ENCODE assay signal across 17 cellular contexts in genomic region chr7:26655761-26656160, GRCh38.
DNase-seq lines count a peak whose midpoint lies in the region; ATAC-seq and TF ChIP-seq lines count a peak whose summit lies in the region.
"Had no signal": no experiment of that assay in that cellular context is flagged by ENCODE, and none has a peak within 500 bp of the region (broad histone marks: within the 10 kb centered on the region; RNA-seq: fewer than 3 reads in every experiment).

No MANE protein-coding gene starts in this region.

- H3K27me3 Mint-ChIP-seq in mesothelial cell of epicardium (ENCODE audit: low read depth) = no peaks in the 10 kb centered on the region
- H3K27me3 Mint-ChIP-seq: B cell had no signal

- intact Hi-C loops in Right ventricle myocardium inferior (cut with DNase I) = no loop called here

- no peaks in the 10 kb centered on the region for H3K9me3 Mint-ChIP-seq in mesothelial cell of epicardium

- DNase-seq in NCI-H1417 (lab: John Stamatoyannopoulos, UW) (peak; percentile 26 to 67 (median 44)), NCI-H1417 treated with DMSO at 0.1 percent for 48 hours (lab: John Stamatoyannopoulos, UW) (no peak), COR-L47 (lab: John Stamatoyannopoulos, UW) (peak; percentile 27), NCI-H146 treated with DMSO at 0.1 percent for 48 hours (lab: John Stamatoyannopoulos, UW; ENCODE audit: unreplicated experiment) (peak; percentile 37), mesothelial cell of epicardium (ENCODE audit: low spot score in 2 of 2, unreplicated experiment in 2 of 2) (no peak), Right ventricle myocardium inferior (ENCODE audit: missing footprints) (no peak)
- DNase-seq: DMS53, KG1, MV-4-11, NCI-H2107, NCI-H446 treated with DMSO at 0.1 percent for 48 hours, NCI-H774, PC-9, T-helper 1 cell had no signal

- no peaks in the 10 kb centered on the region for H3K36me3 Mint-ChIP-seq in mesothelial cell of epicardium

- H3K27ac Mint-ChIP-seq in mesothelial cell of epicardium = peak overlapping the region; percentile 73
- H3K27ac Mint-ChIP-seq: B cell had no signal

- H3K4me1 Mint-ChIP-seq in mesothelial cell of epicardium = peaks cover 83% of the 10 kb centered on the region
- H3K4me1 Mint-ChIP-seq: B cell had no signal

- no peak overlapping the region for H3K4me3 Mint-ChIP-seq in mesothelial cell of epicardium
- H3K4me3 Mint-ChIP-seq: B cell had no signal

- TF ChIP-seq CTCF in mesothelial cell of epicardium (IDR thresholded peaks at IDR 0.05; ENCODE audit: unreplicated experiment) = no peak

- ATAC-seq in HG03175 (IDR thresholded peaks at IDR 0.05; ENCODE audit: unreplicated experiment) = no peak
- ATAC-seq in HG02970 (IDR thresholded peaks at IDR 0.05; ENCODE audit: low FRiP score, unreplicated experiment) = no peak
- ATAC-seq in Right ventricle myocardium inferior = no peak

Comparison
In these comparisons a context has a peak if more than half of its experiments do, and no peak if none do; other contexts are left out.
1. DNase-seq: peak in NCI-H1417 (3 of 3), COR-L47 (single experiment) and NCI-H146 treated with DMSO at 0.1 percent for 48 hours (single experiment); none in NCI-H1417 treated with DMSO at 0.1 percent for 48 hours (single experiment), mesothelial cell of epicardium (0 of 2) and Right ventricle myocardium inferior (single experiment).